In the genomic region with DNA sequence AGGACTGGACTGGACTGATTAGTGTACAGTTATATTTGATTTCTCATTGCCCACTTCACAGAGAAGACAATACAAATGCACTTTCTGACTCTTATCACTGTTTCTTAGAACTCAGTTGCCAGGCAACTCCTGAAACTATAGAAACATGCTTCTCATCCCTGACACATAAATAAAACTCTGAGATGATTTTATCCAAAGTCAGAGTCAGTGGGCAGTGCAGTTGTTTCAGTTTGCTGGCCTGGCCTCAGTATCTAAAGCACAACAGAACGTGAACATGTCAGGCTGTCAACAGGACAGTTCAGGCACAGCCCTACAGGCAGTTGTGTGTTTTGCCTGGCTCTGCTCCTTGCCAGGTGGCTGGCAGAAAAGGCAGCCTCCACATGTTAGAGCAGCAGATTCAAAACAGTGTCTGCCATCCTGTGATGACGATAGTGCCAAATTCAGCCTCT, we compare ENCODE assay signal across 15 cellular contexts.
DNase-seq lines count a peak whose midpoint lies in the region; ATAC-seq and TF ChIP-seq lines count a peak whose summit lies in the region.
"Had no signal": no experiment of that assay in that cellular context is flagged by ENCODE, and none has a peak within 500 bp of the region (broad histone marks: within the 10 kb centered on the region; RNA-seq: fewer than 3 reads in every experiment).

No MANE protein-coding gene starts in this region.

- POLR2A ChIA-PET in IMR-90 (lab: Charles Lee; ENCODE audit: unreplicated experiment) = no interaction called here
- POLR2A ChIA-PET in MCF 10A (lab: Yijun Ruan, JAX) = no interaction called here

- no peak overlapping the region for H3K23ac ChIP-seq in IMR-90 (ENCODE audit: low read depth, low read length)

- DNase-seq in IMR-90 (peak; percentile 11), MCF 10A (ENCODE audit: unreplicated experiment) (peak; percentile 1), cardiac muscle cell (ENCODE audit: low read depth in 1 of 2, low spot score in 1 of 2) (peak; percentile 45 to 66), posterior cingulate gyrus (peak in 8 of 10 donors; percentile 24 to 90 (median 53)), NCI-H748 (lab: John Stamatoyannopoulos, UW; ENCODE audit: unreplicated experiment) (no peak), NCI-H2107 treated with DMSO at 0.1 percent for 48 hours (lab: John Stamatoyannopoulos, UW; ENCODE audit: unreplicated experiment) (no peak)
- DNase-seq in stimulated activated CD4-positive, alpha-beta T cell treated with anti-CD3 and anti-CD28 coated beads, Interleukin-4, amount 100 ng/mL, for 24 hours = no peak
- DNase-seq: activated CD8-positive, alpha-beta T cell treated with anti-CD3 and anti-CD28 coated beads for 36 hours; H9; left colon; NCI-H2029 treated with DMSO at 0.1 percent for 48 hours; NCI-H748 treated with DMSO at 0.1 percent for 48 hours; SHP77 treated with DMSO at 0.1 percent for 48 hours; upper lobe of right lung had no signal

- H3K9me1 ChIP-seq in IMR-90 (ENCODE audit: insufficient read depth, low read length) = no peaks in the 10 kb centered on the region

- H3K36me3 ChIP-seq in IMR-90 (ENCODE audit: control insufficient read depth, insufficient read depth, low read length) = no peaks in the 10 kb centered on the region
- no peaks in the 10 kb centered on the region for H3K36me3 ChIP-seq in cardiac muscle cell
- H3K36me3 ChIP-seq: upper lobe of right lung had no signal

- no peaks in the 10 kb centered on the region for H3K79me1 ChIP-seq in IMR-90 (ENCODE audit: low read depth in 1 of 2, low read length in 2 of 2)

- H3K4me3 ChIP-seq in IMR-90 (ENCODE audit: insufficient read depth, low read depth, low read length) (no peak overlapping the region), cardiac muscle cell (no peak overlapping the region)
- H3K4me3 ChIP-seq: upper lobe of right lung had no signal

- no peaks in the 10 kb centered on the region for H3K9me3 ChIP-seq in IMR-90 (ENCODE audit: control insufficient read depth, insufficient read depth, low read length)
- no peaks in the 10 kb centered on the region for H3K9me3 ChIP-seq in cardiac muscle cell (ENCODE audit: low read depth)
- H3K9me3 ChIP-seq: upper lobe of right lung had no signal

- H3K4ac ChIP-seq in IMR-90 (ENCODE audit: low read depth, low read length) = no peak overlapping the region

- H3K4me1 ChIP-seq in IMR-90 (ENCODE audit: control insufficient read depth, insufficient read depth, low read length) (peaks cover 2% of the 10 kb centered on the region; the same call in 1 of the 2 replicates), cardiac muscle cell (ENCODE audit: low read depth) (peaks cover 9% of the 10 kb centered on the region)
- H3K4me1 ChIP-seq: upper lobe of right lung had no signal

- no peak overlapping the region for H2AK5ac ChIP-seq in IMR-90 (ENCODE audit: low read depth, low read length)

- intact Hi-C loops in IMR-90 (cut with micrococcal nuclease) (no loop called here), MCF 10A (cut with micrococcal nuclease) (no loop called here), posterior cingulate gyrus (cut with DNase I) (no loop called here)

- H4K91ac ChIP-seq in IMR-90 (ENCODE audit: insufficient read depth, low read depth, low read length) = no peak overlapping the region

- H3K18ac ChIP-seq in IMR-90 (ENCODE audit: low read depth, low read length) = no peak overlapping the region; the same call in 1 of the 2 replicates

- H3K27me3 ChIP-seq in IMR-90 (ENCODE audit: control insufficient read depth, insufficient read depth, low read length) = no peaks in the 10 kb centered on the region
- H3K27me3 ChIP-seq in cardiac muscle cell = no peaks in the 10 kb centered on the region
- H3K27me3 ChIP-seq: upper lobe of right lung had no signal

- no peak overlapping the region for H2AK9ac ChIP-seq in IMR-90 (replicated peaks; ENCODE audit: low read depth, low read length, poor library complexity)

- H3K27ac Mint-ChIP-seq in MCF 10A (ENCODE audit: low read depth, unreplicated experiment) = no peak overlapping the region
- H3K27ac Mint-ChIP-seq: activated CD8-positive, alpha-beta T cell treated with anti-CD3 and anti-CD28 coated beads for 36 hours; H9 had no signal

- no peak overlapping the region for H4K8ac ChIP-seq in IMR-90 (ENCODE audit: low read depth in 2 of 2, low read length in 2 of 2)

- ATAC-seq in IMR-90 (ENCODE audit: low read depth) = no peak
- ATAC-seq in GM18502 (IDR thresholded peaks at IDR 0.05; ENCODE audit: poor library complexity, unreplicated experiment) = no peak
- ATAC-seq: activated CD8-positive, alpha-beta T cell treated with anti-CD3 and anti-CD28 coated beads for 36 hours; left colon; upper lobe of right lung had no signal

- H3K27ac ChIP-seq in IMR-90 (ENCODE audit: insufficient read depth, low read length) (peak overlapping the region; percentile 52; the same call in 1 of the 2 replicates), cardiac muscle cell (peak overlapping the region; percentile 45)
- H3K27ac ChIP-seq: upper lobe of right lung had no signal

- TF ChIP-seq RAD21 in IMR-90 (IDR thresholded peaks at IDR 0.05; ENCODE audit: low read length) = no peak

- H3K9ac ChIP-seq in IMR-90 (ENCODE audit: low read depth, low read length) = no peak overlapping the region

- no peak overlapping the region for H2BK15ac ChIP-seq in IMR-90 (ENCODE audit: low read depth, low read length)

- no peaks in the 10 kb centered on the region for H3K27me3 Mint-ChIP-seq in MCF 10A (ENCODE audit: insufficient read depth, unreplicated experiment)

- BruUV-seq in IMR-90 (replicated peaks; lab: Mats Ljungman, UMichigan) (no TSS peak), MCF 10A (replicated peaks; lab: Mats Ljungman, UMichigan) (no TSS peak)

- H4K5ac ChIP-seq in IMR-90 (ENCODE audit: low read depth, low read length) = no peak overlapping the region; the same call in 1 of the 2 replicates

- no peak overlapping the region for H2BK120ac ChIP-seq in IMR-90 (ENCODE audit: low read depth, low read length)

- dilution Hi-C loops in IMR-90 (cut with HindIII; ENCODE audit: low sequenced_read_pairs, unreplicated experiment) = no loop called here

- no peak overlapping the region for H3K14ac ChIP-seq in IMR-90 (replicated peaks; ENCODE audit: low read depth, low read length)

- no peak overlapping the region for H2BK5ac ChIP-seq in IMR-90 (ENCODE audit: low read depth, low read length, poor library complexity, severe bottlenecking)

- CTCF ChIA-PET in IMR-90 (lab: Yijun Ruan, JAX) = no interaction called here
- CTCF ChIA-PET in MCF 10A (lab: Yijun Ruan, JAX) = interaction anchor here (1.2 kb wide), 1 partner anchor 686 kb away, joined by 3 read pairs; no protein-coding TSS in a partner anchor

- no peak overlapping the region for H3K4me3 Mint-ChIP-seq in MCF 10A (ENCODE audit: unreplicated experiment)
- H3K4me3 Mint-ChIP-seq: activated CD8-positive, alpha-beta T cell treated with anti-CD3 and anti-CD28 coated beads for 36 hours; H9 had no signal

- H3K36me3 Mint-ChIP-seq in MCF 10A (ENCODE audit: insufficient read depth, unreplicated experiment) = no peaks in the 10 kb centered on the region

- H4K20me1 ChIP-seq in IMR-90 (ENCODE audit: insufficient read depth, low read length) = no peaks in the 10 kb centered on the region

- no peak for TF ChIP-seq POLR2A in IMR-90 (IDR thresholded peaks at IDR 0.05; ENCODE audit: low read depth, low read length)

- TF ChIP-seq CTCF in IMR-90 (conservative IDR thresholded peaks at IDR 0.05; ENCODE audit: low read depth, low read length) (no peak), MCF 10A (IDR thresholded peaks at IDR 0.05; ENCODE audit: unreplicated experiment) (no peak), cardiac muscle cell (IDR thresholded peaks at IDR 0.05; ENCODE audit: low read depth, low read length) (no peak)

- no peaks in the 10 kb centered on the region for H3K9me3 Mint-ChIP-seq in MCF 10A (ENCODE audit: unreplicated experiment)
- H3K9me3 Mint-ChIP-seq: activated CD8-positive, alpha-beta T cell treated with anti-CD3 and anti-CD28 coated beads for 36 hours had no signal

- 0% methylated on average over 1 of the region's 2 CpGs; no CpG with 5 or more reads in 1 of the 2 experiments for WGBS in IMR-90 (ENCODE audit: extremely low coverage in 2 of 2, insufficient read length in 1 of 2), 2 experiments

- H2AFZ ChIP-seq in IMR-90 (replicated peaks; ENCODE audit: low read length, poor library complexity) = no peak overlapping the region

- in situ Hi-C loops in IMR-90 (cut with MboI; ENCODE audit: low sequenced_read_pairs) = no loop called here

- H3K4me2 ChIP-seq in IMR-90 (ENCODE audit: low read depth, low read length) = peak overlapping the region; percentile 41; the same call in 1 of the 2 replicates

- H3K56ac ChIP-seq in IMR-90 (ENCODE audit: extremely low read depth, insufficient read depth, low read length) = no peak overlapping the region

- no peak overlapping the region for H2BK20ac ChIP-seq in IMR-90 (ENCODE audit: low read depth, low read length)

- H3K4me1 Mint-ChIP-seq in MCF 10A (ENCODE audit: insufficient read depth, unreplicated experiment) = no peaks in the 10 kb centered on the region
- H3K4me1 Mint-ChIP-seq: H9 had no signal

TF ChIP-seq in IMR-90, 13 proteins besides CTCF, POLR2A, EP300 and RAD21 (continues in another document):
- no peak for TF ChIP-seq CEBPB (IDR thresholded peaks at IDR 0.05; ENCODE audit: low read depth, low read length)
- TF ChIP-seq MAZ (IDR thresholded peaks at IDR 0.05; ENCODE audit: borderline replicate concordance, low read depth, low read length) = no peak
- TF ChIP-seq NFE2L2 (IDR thresholded peaks at IDR 0.05; ENCODE audit: low read depth, low read length) = no peak
- TF ChIP-seq RFX5 (IDR thresholded peaks at IDR 0.05; ENCODE audit: low read depth, low read length) = no peak
- no peak for TF ChIP-seq FOS (IDR thresholded peaks at IDR 0.05; ENCODE audit: low read depth, low read length)
- no peak for TF ChIP-seq MAFK (IDR thresholded peaks at IDR 0.05; ENCODE audit: low read depth, low read length)
- TF ChIP-seq, protein P1, sequence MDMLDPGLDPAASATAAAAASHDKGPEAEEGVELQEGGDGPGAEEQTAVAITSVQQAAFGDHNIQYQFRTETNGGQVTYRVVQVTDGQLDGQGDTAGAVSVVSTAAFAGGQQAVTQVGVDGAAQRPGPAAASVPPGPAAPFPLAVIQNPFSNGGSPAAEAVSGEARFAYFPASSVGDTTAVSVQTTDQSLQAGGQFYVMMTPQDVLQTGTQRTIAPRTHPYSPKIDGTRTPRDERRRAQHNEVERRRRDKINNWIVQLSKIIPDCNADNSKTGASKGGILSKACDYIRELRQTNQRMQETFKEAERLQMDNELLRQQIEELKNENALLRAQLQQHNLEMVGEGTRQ (IDR thresholded peaks at IDR 0.05; ENCODE audit: low read depth, low read length) = no peak
- TF ChIP-seq BHLHE40 (IDR thresholded peaks at IDR 0.05; ENCODE audit: low read depth, low read length) = no peak

Comparison
In these comparisons a context has a peak if more than half of its experiments do, and no peak if none do; other contexts are left out.
1. DNase-seq: peak in IMR-90 (single experiment), MCF 10A (single experiment), cardiac muscle cell (2 of 2) and posterior cingulate gyrus (8 of 10); none in NCI-H748 (single experiment), NCI-H2107 treated with DMSO at 0.1 percent for 48 hours (single experiment) and stimulated activated CD4-positive, alpha-beta T cell treated with anti-CD3 and anti-CD28 coated beads, Interleukin-4, amount 100 ng/mL, for 24 hours (single experiment).